In the genomic region with DNA sequence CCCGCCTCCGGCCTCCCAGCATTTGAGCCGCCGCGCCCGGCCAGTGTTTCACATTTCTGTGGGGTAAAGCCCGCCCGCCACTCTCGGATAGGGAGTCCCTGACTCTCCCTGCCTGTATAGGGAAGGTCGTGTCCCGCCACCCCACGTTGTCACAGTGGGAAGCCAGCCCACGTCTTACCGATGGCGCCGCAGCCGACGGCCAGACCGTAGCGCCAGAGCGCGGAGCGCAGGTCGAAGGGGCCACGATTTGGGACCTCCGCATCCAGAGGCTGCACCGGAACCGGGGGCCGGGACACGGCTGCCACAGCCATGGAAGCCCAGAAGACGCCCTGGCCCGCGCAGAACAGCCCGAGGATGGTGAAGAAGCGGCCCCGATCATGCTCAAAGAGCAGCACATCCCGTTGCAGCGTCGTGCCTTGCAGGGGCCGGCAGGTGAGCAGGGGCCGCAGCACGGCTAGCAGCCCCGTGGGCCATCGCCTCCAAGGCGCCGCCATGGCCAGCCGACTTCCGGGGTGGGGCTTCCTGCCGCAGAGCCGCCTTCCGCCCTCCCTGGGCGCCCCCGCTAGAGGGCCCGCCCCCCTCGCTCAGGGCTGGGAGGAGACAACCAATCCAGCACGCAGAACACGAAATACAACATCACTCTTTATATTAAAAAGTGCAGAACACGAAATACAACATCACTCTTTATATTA, we compare ENCODE assay signal across 7 cellular contexts. TPM values are rescaled to one million over a fixed set of nuclear protein-coding genes. Genes with fewer than 3 reads are reported as not detected.
A peak's percentile ranks its signal among the peaks of the same experiment; 100 is the strongest.
DNase-seq lines count a peak whose midpoint lies in the region; ATAC-seq and TF ChIP-seq lines count a peak whose summit lies in the region.

A gene with protein sequence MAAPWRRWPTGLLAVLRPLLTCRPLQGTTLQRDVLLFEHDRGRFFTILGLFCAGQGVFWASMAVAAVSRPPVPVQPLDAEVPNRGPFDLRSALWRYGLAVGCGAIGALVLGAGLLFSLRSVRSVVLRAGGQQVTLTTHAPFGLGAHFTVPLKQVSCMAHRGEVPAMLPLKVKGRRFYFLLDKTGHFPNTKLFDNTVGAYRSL (minus strand): TSS at position 506 of the 692 bp plus-strand sequence. CDS start 12 bp downstream, at position 494.

- intact Hi-C loops in body of pancreas (cut with DNase I), result no loop called here

- peaks cover 41% of the 10 kb centered on the region for H3K4me1 ChIP-seq in body of pancreas
- peaks cover 8% of the 10 kb centered on the region for H3K4me1 ChIP-seq in iPS-18a (ENCODE audit: control insufficient read depth, low read depth, low read length)
- peaks cover 29% of the 10 kb centered on the region for H3K4me1 ChIP-seq in skeletal muscle satellite cell (ENCODE audit: control insufficient read depth, insufficient read depth, low read length)

- peak; percentile 63 to 88 (median 84) for TF ChIP-seq POLR2A in body of pancreas (IDR thresholded peaks at IDR 0.05)

- H3K9ac ChIP-seq in iPS-18a (ENCODE audit: low read length) (peak within 1 kb of the TSS; percentile 84), skeletal muscle satellite cell (ENCODE audit: low read depth, low read length) (peak within 1 kb of the TSS; percentile 90)

- H3K4me2 ChIP-seq in skeletal muscle satellite cell (ENCODE audit: low read length), result peak within 1 kb of the TSS; percentile 90

- DNase-seq in GM13977 (ENCODE audit: low spot score) (peak; percentile 92), NCI-H2029 treated with DMSO at 0.1 percent for 48 hours (lab: John Stamatoyannopoulos, UW) (peak; percentile 50), UCSD-AML1 (lab: John Stamatoyannopoulos, UW; ENCODE audit: unreplicated experiment) (peak; percentile 88), body of pancreas (peak; percentile 84 to 87 (median 86))

- no peaks in the 10 kb centered on the region for H3K27me3 ChIP-seq in body of pancreas
- H3K27me3 ChIP-seq in iPS-18a (ENCODE audit: control insufficient read depth, insufficient read depth, low read length), result no peaks in the 10 kb centered on the region
- no peaks in the 10 kb centered on the region for H3K27me3 ChIP-seq in skeletal muscle satellite cell (ENCODE audit: control insufficient read depth, insufficient read depth, low read length)

- H3K27ac ChIP-seq in body of pancreas, result peak within 1 kb of the TSS; percentile 48 to 86 (median 72)
- peak within 1 kb of the TSS; percentile 51 for H3K27ac ChIP-seq in iPS-18a (ENCODE audit: low read length)

- 0% methylated on average over 2 to 50 of the region's 58 CpGs for WGBS in body of pancreas, 2 donors

- peak; percentile 50 for ATAC-seq in HG02884 (IDR thresholded peaks at IDR 0.05; ENCODE audit: unreplicated experiment)
- ATAC-seq in body of pancreas, result peak; percentile 70

- TF ChIP-seq CTCF in GM13977 (IDR thresholded peaks at IDR 0.05; ENCODE audit: extremely low read depth, insufficient read depth, missing control alignments), result no peak
- TF ChIP-seq CTCF in body of pancreas (IDR thresholded peaks at IDR 0.05), result peak in 4 of 7 experiments; percentile 32 to 43 (median 38)

- H3K36me3 ChIP-seq in body of pancreas (replicated peaks in 1 of 2; ENCODE audit: insufficient read depth in 1 of 2, low read depth in 2 of 2) (peaks cover 6 to 23% of the 10 kb centered on the region in 2 donors), iPS-18a (ENCODE audit: control insufficient read depth, low read depth, low read length) (peaks cover 44% of the 10 kb centered on the region), skeletal muscle satellite cell (ENCODE audit: insufficient read depth, low read length) (peaks cover 61% of the 10 kb centered on the region)

- in situ Hi-C loops in GM13977 (cut with MboI; ENCODE audit: low pct_unique_long_range_greater_than_20kb, low sequenced_read_pairs, unreplicated experiment), result no loop called here

- peak within 1 kb of the TSS; percentile 42 to 97 for H3K4me3 ChIP-seq in body of pancreas
- peak within 1 kb of the TSS; percentile 90 for H3K4me3 ChIP-seq in iPS-18a (ENCODE audit: low read length)
- peak within 1 kb of the TSS; percentile 98 for H3K4me3 ChIP-seq in skeletal muscle satellite cell (ENCODE audit: low read length)

- no peaks in the 10 kb centered on the region for H3K9me3 ChIP-seq in body of pancreas
- H3K9me3 ChIP-seq in iPS-18a (ENCODE audit: control insufficient read depth, low read depth, low read length), result no peaks in the 10 kb centered on the region
- H3K9me3 ChIP-seq in skeletal muscle satellite cell (replicated peaks; ENCODE audit: low read length), result no peaks in the 10 kb centered on the region

RNA-seq across cellular contexts. Expression of the gene that starts here (rescaled TPM):
- 10 to 100 TPM in 1 of 2 donors, 1 to 10 TPM in 1; 6.2 to 29.0 TPM for total RNA-seq in body of pancreas
- 17.0 and 19.5 TPM in 2 replicates for total RNA-seq in skeletal muscle satellite cell (2012; rRNA removed)

Comparison
In these comparisons a context has a peak if more than half of its experiments do, and no peak if none do; other contexts are left out.
1. Peak in every context shown above with its lines: DNase-seq, ATAC-seq, H3K4me3 ChIP-seq and H3K27ac ChIP-seq.